Comparison of ENCODE assay signal across 8 cellular contexts in genomic region chr10:6507311-6507710, GRCh38.
DNase-seq lines count a peak whose midpoint lies in the region; ATAC-seq, FAIRE-seq and TF ChIP-seq lines count a peak whose summit lies in the region.

No MANE protein-coding gene starts in this region.

- CTCF ChIA-PET in CD8-positive, alpha-beta memory T cell (lab: Charles Lee), result interaction anchor here (1.1 kb wide), 1 partner anchor 73 kb away, joined by 3 read pairs; the partner anchor contains the start of gene PRKCQ
- CTCF ChIA-PET in GM12878 (lab: Yijun Ruan, JAX), result interaction anchor here (0.8 to 1.7 kb wide), 7 partner anchors 9 to 85 kb away, joined by 3 to 5 read pairs (median 4); no protein-coding TSS in a partner anchor

- no peak overlapping the region for H3K4me2 ChIP-seq in GM12878 (ENCODE audit: control insufficient read depth, insufficient read depth)

- no peaks in the 10 kb centered on the region for H3K9me3 Mint-ChIP-seq in CD8-positive, alpha-beta memory T cell
- peaks cover 7 to 13% (median 10%) of the 10 kb centered on the region in 7 donors for H3K9me3 Mint-ChIP-seq in CD14-positive monocyte

- no peaks in the 10 kb centered on the region for H3K27me3 Mint-ChIP-seq in CD8-positive, alpha-beta memory T cell
- peaks cover 0 to 2% (median 0%) of the 10 kb centered on the region in 3 donors for H3K27me3 Mint-ChIP-seq in CD14-positive monocyte (ENCODE audit: low read depth in 3 of 3)

- RAD21 ChIA-PET in GM12878 (lab: Charles Lee; ENCODE audit: unreplicated experiment), result interaction anchor here (0.7 to 2.6 kb wide), 11 partner anchors 10 to 75 kb away, joined by 3 to 13 read pairs (median 4); partner anchors contain the start of gene PRKCQ

- H4K20me1 ChIP-seq in GM12878 (ENCODE audit: control insufficient read depth, insufficient read depth), result no peaks in the 10 kb centered on the region

- H3K9ac ChIP-seq in GM12878 (ENCODE audit: control insufficient read depth, insufficient read depth, low read length), result no peak overlapping the region

- peaks cover 48% of the 10 kb centered on the region for H3K36me3 ChIP-seq in CD8-positive, alpha-beta memory T cell (ENCODE audit: insufficient read depth, low read length)
- no peaks in the 10 kb centered on the region for H3K36me3 ChIP-seq in GM12878 (ENCODE audit: control insufficient read depth in 2 of 2, insufficient read depth in 2 of 2, low read length in 1 of 2)
- H3K36me3 ChIP-seq in thyroid gland, result no peaks in the 10 kb centered on the region

- TF ChIP-seq POLR2A in GM12878 (IDR thresholded peaks at IDR 0.05; ENCODE audit: low read depth, low read length) (no peak), thyroid gland (IDR thresholded peaks at IDR 0.05) (no peak)

- 3% methylated on average over 5 of the region's 5 CpGs for WGBS in GM12878 (ENCODE audit: insufficient coverage, insufficient replicate concordance, low lambda C conversion rate, missing lambda C conversion rate)
- 86 to 91% methylated on average over 5 of the region's 5 CpGs for WGBS in thyroid gland, 2 donors

- TF ChIP-seq CTCF in GM12878 (IDR thresholded peaks at IDR 0.05 in 2 of 3, conservative IDR thresholded peaks at IDR 0.05 in 1 of 3; ENCODE audit: control insufficient read depth in 2 of 3, extremely low read depth in 1 of 3, insufficient read depth in 1 of 3, low read depth in 3 of 3, low read length in 3 of 3), result no peak
- no peak for TF ChIP-seq CTCF in CD14-positive monocyte (IDR thresholded peaks at IDR 0.05)
- TF ChIP-seq CTCF in thyroid gland (IDR thresholded peaks at IDR 0.05), result no peak

- BruUV-seq in GM12878 (replicated peaks; lab: Mats Ljungman, UMichigan), result no TSS peak

- H3K27ac Mint-ChIP-seq in CD8-positive, alpha-beta memory T cell, result peak overlapping the region; percentile 2 to 92 (median 82)
- no peak overlapping the region for H3K27ac Mint-ChIP-seq in CD14-positive monocyte

- TF ChIP-seq EP300 in GM12878 (IDR thresholded peaks at IDR 0.05; ENCODE audit: borderline replicate concordance in 1 of 2, control insufficient read depth in 1 of 2, low read depth in 2 of 2, low read length in 2 of 2), result peak; percentile 52 to 92; a peak in 3 of 4 replicates

- peaks cover 16% of the 10 kb centered on the region for H3K4me1 ChIP-seq in CD8-positive, alpha-beta memory T cell (ENCODE audit: insufficient read depth, low read length)
- H3K4me1 ChIP-seq in GM12878 (ENCODE audit: control insufficient read depth, insufficient read depth, low read length), result no peaks in the 10 kb centered on the region
- H3K4me1 ChIP-seq in thyroid gland, result peaks cover 0 to under 1% of the 10 kb centered on the region in 2 donors

- in situ Hi-C loops in GM12878 (cut with MboI), result no loop called here

- H2AFZ ChIP-seq in GM12878 (ENCODE audit: control insufficient read depth, low read depth, low read length), result no peak overlapping the region

- H3K27ac ChIP-seq in CD8-positive, alpha-beta memory T cell (ENCODE audit: low read depth, low read length), result no peak overlapping the region
- H3K27ac ChIP-seq in GM12878 (ENCODE audit: control insufficient read depth, insufficient read depth) (no peak overlapping the region), thyroid gland (no peak overlapping the region)

- DNase-seq in CD8-positive, alpha-beta memory T cell, result no peak
- DNase-seq in GM12878 (ENCODE audit: low read depth, low spot score) (peak; percentile 26), sciatic nerve (ENCODE audit: low spot score) (no peak), left lobe of liver (ENCODE audit: low spot score) (no peak), CD14-positive monocyte (ENCODE audit: low spot score) (no peak), thyroid gland (no peak)

- POLR2A ChIA-PET in CD8-positive, alpha-beta memory T cell (lab: Charles Lee), result interaction anchor here (1.2 kb wide), 1 partner anchor 14 kb away, joined by 3 read pairs; no protein-coding TSS in a partner anchor
- POLR2A ChIA-PET in GM12878 (lab: Charles Lee), result interaction anchor here (0.7 to 1.2 kb wide), 3 partner anchors 10 to 24 kb away, joined by 3 to 4 read pairs (median 4); no protein-coding TSS in a partner anchor

- H3K4me3 ChIP-seq in CD8-positive, alpha-beta memory T cell (ENCODE audit: low read length), result no peak overlapping the region
- no peak overlapping the region for H3K4me3 ChIP-seq in GM12878
- H3K4me3 ChIP-seq in thyroid gland (replicated peaks in 1 of 3), result no peak overlapping the region

- SMC1A ChIA-PET in GM12878 (lab: Charles Lee; ENCODE audit: uncharacterized antibody, unreplicated experiment), result interaction anchor here (0.6 to 9.2 kb wide), 20 partner anchors 10 to 561 kb away, joined by 3 to 92 read pairs (median 4); no protein-coding TSS in a partner anchor

- peaks cover 30 to 84% (median 37%) of the 10 kb centered on the region in 3 donors for H3K36me3 Mint-ChIP-seq in CD8-positive, alpha-beta memory T cell
- H3K36me3 Mint-ChIP-seq in CD14-positive monocyte, result peaks cover 4 to 5% of the 10 kb centered on the region in 2 donors

- H3K9me3 ChIP-seq in CD8-positive, alpha-beta memory T cell (ENCODE audit: low read length), result no peaks in the 10 kb centered on the region
- no peaks in the 10 kb centered on the region; the same call in 2 of the 3 replicates for H3K9me3 ChIP-seq in GM12878 (replicated peaks; ENCODE audit: control insufficient read depth, insufficient read depth, low read length)
- H3K9me3 ChIP-seq in thyroid gland, result no peaks in the 10 kb centered on the region

- ATAC-seq in GM19025 (IDR thresholded peaks at IDR 0.05; ENCODE audit: low read depth, unreplicated experiment) (peak; percentile 70), HG03097 (IDR thresholded peaks at IDR 0.05; ENCODE audit: low FRiP score, unreplicated experiment) (peak; percentile 81), GM12878 (peak; percentile 90), sciatic nerve (no peak), left lobe of liver (no peak)

- FAIRE-seq in GM12878 (lab: Jason Lieb, UNC), result no peak

- no peak for TF ChIP-seq RAD21 in GM12878 (IDR thresholded peaks at IDR 0.05; ENCODE audit: insufficient read depth, low read depth, low read length)

- H3K79me2 ChIP-seq in GM12878 (ENCODE audit: control insufficient read depth, insufficient read depth, low read length), result no peaks in the 10 kb centered on the region

- H3K4me1 Mint-ChIP-seq in CD8-positive, alpha-beta memory T cell, result peaks cover 50 to 72% (median 67%) of the 10 kb centered on the region in 3 donors
- H3K4me1 Mint-ChIP-seq in CD14-positive monocyte, result peaks cover 14% of the 10 kb centered on the region

- intact Hi-C loops in GM12878 (cut with micrococcal nuclease; ENCODE audit: unreplicated experiment), result no loop called here
- intact Hi-C loops in sciatic nerve (cut with DNase I), result no loop called here
- intact Hi-C loops in CD14-positive monocyte (cut with micrococcal nuclease), result no loop called here
- intact Hi-C loops in thyroid gland (cut with DNase I), result no loop called here

- H3K4me3 Mint-ChIP-seq in CD8-positive, alpha-beta memory T cell, result peak overlapping the region in 2 of 7 donors; percentile 51 to 59
- H3K4me3 Mint-ChIP-seq in CD14-positive monocyte, result no peak overlapping the region

- H3K27me3 ChIP-seq in CD8-positive, alpha-beta memory T cell (ENCODE audit: insufficient read depth, low read length, poor library complexity, severe bottlenecking), result no peaks in the 10 kb centered on the region
- no peaks in the 10 kb centered on the region for H3K27me3 ChIP-seq in GM12878 (replicated peaks in 1 of 2; ENCODE audit: control insufficient read depth in 2 of 2, insufficient read depth in 2 of 2, low read length in 1 of 2)
- no peaks in the 10 kb centered on the region for H3K27me3 ChIP-seq in thyroid gland

TF ChIP-seq in GM12878, 131 proteins besides CTCF, POLR2A, EP300 and RAD21 (continues in another document):
- TF ChIP-seq GABPA (IDR thresholded peaks at IDR 0.05; ENCODE audit: low read depth), result no peak
- TF ChIP-seq SRF (IDR thresholded peaks at IDR 0.05; ENCODE audit: low read depth in 2 of 2, low read length in 2 of 2), result no peak
- peak; percentile 82 for TF ChIP-seq ATF2 (IDR thresholded peaks at IDR 0.05; ENCODE audit: low read length)
- peak; percentile 61 for TF ChIP-seq SKIL (IDR thresholded peaks at IDR 0.05; ENCODE audit: low read depth, poor library complexity, severe bottlenecking)
- TF ChIP-seq IRF4 (IDR thresholded peaks at IDR 0.05; ENCODE audit: low read depth, low read length), result peak; percentile 66
- TF ChIP-seq ETV6 (conservative IDR thresholded peaks at IDR 0.05 in 1 of 2, IDR thresholded peaks at IDR 0.05 in 1 of 2; ENCODE audit: borderline replicate concordance in 1 of 2, low read depth in 1 of 2), result no peak; a peak in 1 of 4 replicates

Comparison
In these comparisons a context has a peak if more than half of its experiments do, and no peak if none do; other contexts are left out.
1. H3K27ac Mint-ChIP-seq: peak in CD8-positive, alpha-beta memory T cell (8 of 8); none in CD14-positive monocyte (0 of 7).
2. ATAC-seq: peak in GM19025 (single experiment), HG03097 (single experiment) and GM12878 (single experiment); none in sciatic nerve (single experiment) and left lobe of liver (single experiment).